Comparison of ENCODE assay signal across 28 cellular contexts in the genomic region with DNA sequence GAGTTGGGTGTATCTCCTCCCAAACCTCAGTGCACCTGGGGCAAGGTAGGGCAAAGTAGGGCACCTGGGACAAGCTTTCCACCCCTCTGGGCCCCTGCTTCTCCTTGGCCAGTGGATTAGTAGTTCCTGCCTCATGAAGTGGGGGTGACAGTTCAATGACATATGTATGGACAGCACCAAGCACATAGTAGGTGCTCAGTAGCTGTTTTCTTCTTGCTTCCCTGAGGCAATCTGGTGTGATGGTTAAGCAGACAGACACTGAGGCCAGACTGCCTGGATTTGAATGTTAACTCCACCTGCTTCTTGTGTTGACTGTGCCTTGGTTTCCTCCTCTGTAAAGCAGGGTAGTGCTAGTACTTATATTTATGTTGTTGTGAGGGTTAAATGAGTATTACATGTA.
"Had no signal": no experiment of that assay in that cellular context is flagged by ENCODE, and none has a peak within 500 bp of the region (broad histone marks: within the 10 kb centered on the region; RNA-seq: fewer than 3 reads in every experiment).

No MANE protein-coding gene starts in this region.

- H3K4me3 Mint-ChIP-seq: activated B cell treated with CpG ODN at 0.5 μM for 24 hours; activated CD4-positive, alpha-beta memory T cell treated with anti-CD3 and anti-CD28 coated beads for 36 hours; activated naive CD4-positive, alpha-beta T cell treated with anti-CD3 and anti-CD28 coated beads, Interleukin-2, amount 10 ng/mL, durations not matched to agents 7 days and 5 days; activated naive CD8-positive, alpha-beta T cell; activated naive CD8-positive, alpha-beta T cell treated with anti-CD3 and anti-CD28 coated beads, Interleukin-2, amount 50 U/mL, for 24 hours; central memory CD8-positive, alpha-beta T cell; T-helper 17 cell had no signal

- H3K27ac Mint-ChIP-seq: activated B cell treated with CpG ODN at 0.5 μM for 24 hours; activated CD4-positive, alpha-beta memory T cell treated with anti-CD3 and anti-CD28 coated beads for 36 hours; activated naive CD4-positive, alpha-beta T cell treated with anti-CD3 and anti-CD28 coated beads, Interleukin-2, amount 10 ng/mL, durations not matched to agents 7 days and 5 days; activated naive CD8-positive, alpha-beta T cell; activated naive CD8-positive, alpha-beta T cell treated with anti-CD3 and anti-CD28 coated beads, Interleukin-2, amount 50 U/mL, for 24 hours; T-helper 17 cell had no signal

- H3K9me2 ChIP-seq: SK-N-SH had no signal

- H3K27me3 ChIP-seq: cardiac muscle cell, SJSA1 had no signal

- H3K4me1 Mint-ChIP-seq: activated B cell treated with CpG ODN at 0.5 μM for 24 hours; activated naive CD4-positive, alpha-beta T cell treated with anti-CD3 and anti-CD28 coated beads, Interleukin-2, amount 10 ng/mL, durations not matched to agents 7 days and 5 days; activated naive CD8-positive, alpha-beta T cell treated with anti-CD3 and anti-CD28 coated beads, Interleukin-2, amount 50 U/mL, for 24 hours; central memory CD8-positive, alpha-beta T cell; T-helper 17 cell had no signal

- ATAC-seq: activated naive CD8-positive, alpha-beta T cell treated with anti-CD3 and anti-CD28 coated beads, Interleukin-2, amount 50 U/mL, for 24 hours; Panc1; T-helper 17 cell had no signal

- H3K9me3 Mint-ChIP-seq: activated B cell treated with CpG ODN at 0.5 μM for 24 hours; activated CD4-positive, alpha-beta memory T cell treated with anti-CD3 and anti-CD28 coated beads for 36 hours; activated naive CD4-positive, alpha-beta T cell treated with anti-CD3 and anti-CD28 coated beads, Interleukin-2, amount 10 ng/mL, durations not matched to agents 7 days and 5 days; activated naive CD8-positive, alpha-beta T cell treated with anti-CD3 and anti-CD28 coated beads, Interleukin-2, amount 50 U/mL, for 24 hours; central memory CD8-positive, alpha-beta T cell had no signal

- H3K36me3 Mint-ChIP-seq: activated CD4-positive, alpha-beta memory T cell treated with anti-CD3 and anti-CD28 coated beads for 36 hours; activated naive CD4-positive, alpha-beta T cell treated with anti-CD3 and anti-CD28 coated beads, Interleukin-2, amount 10 ng/mL, durations not matched to agents 7 days and 5 days; activated naive CD8-positive, alpha-beta T cell had no signal

- DNase-seq: activated B cell treated with CpG ODN at 0.5 μM for 24 hours; activated CD4-positive, alpha-beta memory T cell treated with anti-CD3 and anti-CD28 coated beads for 36 hours; activated CD4-positive, alpha-beta T cell treated with anti-CD3 and anti-CD28 coated beads for 4 hours; activated CD4-positive, alpha-beta T cell treated with anti-CD3 and anti-CD28 coated beads, Interleukin-2, amount 50 U/mL, for 1 hour; activated CD4-positive, CD25-positive, alpha-beta regulatory T cell treated with anti-CD3 and anti-CD28 coated beads, Interleukin-2, amount 50 U/mL, for 72 hours; activated CD8-positive, alpha-beta memory T cell treated with anti-CD3 and anti-CD28 coated beads, Interleukin-2, amount 50 U/mL, for 4 hours; activated effector memory CD4-positive, alpha-beta T cell treated with Interleukin-2 at 50 U/mL for 16 hours; activated naive CD4-positive, alpha-beta T cell treated with anti-CD3 and anti-CD28 coated beads, Interleukin-2, amount 10 ng/mL, durations not matched to agents 7 days and 5 days; activated naive CD8-positive, alpha-beta T cell treated with anti-CD3 and anti-CD28 coated beads, Interleukin-2, amount 50 U/mL, for 24 hours; activated T-cell treated with anti-CD3 and anti-CD28 coated beads for 4 hours; activated T-cell treated with anti-CD3 and anti-CD28 coated beads, Interleukin-2, amount 50 U/mL, for 48 hours; amniotic stem cell; aorta; Karpas-422; KBM-7; NCI-H187 treated with DMSO at 0.1 percent for 48 hours; NCI-H2081; NCI-H524 treated with DMSO at 0.1 percent for 48 hours; SHP77; SK-N-SH; T-helper 17 cell; T-helper 9 cell had no signal

- H3K36me3 ChIP-seq: SJSA1 had no signal

- H3K9ac ChIP-seq: SK-N-SH had no signal

- H3K4me2 ChIP-seq: SK-N-SH had no signal

- H3K4me3 ChIP-seq: cardiac muscle cell, SJSA1 had no signal

- H3K4me1 ChIP-seq: SJSA1 had no signal

- H3K27me3 Mint-ChIP-seq: activated CD4-positive, alpha-beta memory T cell treated with anti-CD3 and anti-CD28 coated beads for 36 hours; activated naive CD8-positive, alpha-beta T cell had no signal

- H3K9me3 ChIP-seq: SJSA1, SK-N-SH had no signal

- H3K27ac ChIP-seq: cardiac muscle cell, SJSA1, VCaP had no signal
